ENCODE assay signal across 1 cellular context in genomic region chr2:219177594-219178376, GRCh38.
TF ChIP-seq lines count a peak whose summit lies in the region.

Gene RETREG2, plus strand, starts transcription at chr2:219178275. Its CDS starts 78 bp downstream, at chr2:219178353.

TF ChIP-seq in K562, 482 proteins besides CTCF, POLR2A, EP300 and RAD21 (continued from another document and continues in another):
- TF ChIP-seq ZNF318 (IDR thresholded peaks at IDR 0.05; ENCODE audit: borderline replicate concordance in 1 of 2, low read depth in 1 of 2) (no peak), SRSF3 (IDR thresholded peaks at IDR 0.05; ENCODE audit: insufficient read depth, low read length) (no peak), NEUROD1 (IDR thresholded peaks at IDR 0.05; ENCODE audit: borderline replicate concordance, low read depth, low read length, partially characterized antibody) (no peak), ZFP91 (CRISPR knock-in tag; IDR thresholded peaks at IDR 0.05) (no peak), FIP1L1 (IDR thresholded peaks at IDR 0.05; ENCODE audit: low read depth, low read length, poor library complexity, severe bottlenecking) (no peak), IFI16 (CRISPR knock-in tag; IDR thresholded peaks at IDR 0.05) (no peak), BCOR (IDR thresholded peaks at IDR 0.05) (no peak), NCOA6 (IDR thresholded peaks at IDR 0.05) (no peak), ETV1 (tag; conservative IDR thresholded peaks at IDR 0.05; ENCODE audit: low read depth) (no peak), ZNF655 (CRISPR knock-in tag; IDR thresholded peaks at IDR 0.05) (no peak), ZKSCAN3 (CRISPR knock-in tag; IDR thresholded peaks at IDR 0.05) (no peak), MCM5 (IDR thresholded peaks at IDR 0.05; ENCODE audit: low read depth) (no peak), ZNF695 (CRISPR knock-in tag; IDR thresholded peaks at IDR 0.05) (no peak), MED1 (CRISPR knock-in tag; IDR thresholded peaks at IDR 0.05; ENCODE audit: borderline replicate concordance) (no peak), NRF1 (conservative IDR thresholded peaks at IDR 0.05 in 1 of 2, IDR thresholded peaks at IDR 0.05 in 1 of 2) (peak; percentile 96), RNF2 (IDR thresholded peaks at IDR 0.05) (0 out of 2 replicates have a peak, but pooled peaks have one; percentile 26), ATF6 (CRISPR knock-in tag; IDR thresholded peaks at IDR 0.05) (no peak; the same call in 1 of the 2 replicates), ZBTB26 (CRISPR knock-in tag; IDR thresholded peaks at IDR 0.05) (0 out of 2 replicates have a peak, but pooled peaks have one; percentile 69), SP1 (CRISPR knock-in tag; IDR thresholded peaks at IDR 0.05) (no peak), POLR2G (IDR thresholded peaks at IDR 0.05; ENCODE audit: low read depth, low read length) (peak; percentile 87), ELF2 (CRISPR knock-in tag; IDR thresholded peaks at IDR 0.05) (no peak; the same call in 1 of the 2 replicates), ZKSCAN1 (IDR thresholded peaks at IDR 0.05; ENCODE audit: low read depth, low read length) (no peak), CEBPG (CRISPR knock-in tag; IDR thresholded peaks at IDR 0.05) (no peak), CEBPG (tag; conservative IDR thresholded peaks at IDR 0.05 in 1 of 2, IDR thresholded peaks at IDR 0.05 in 1 of 2) (no peak), E2F3 (CRISPR knock-in tag; IDR thresholded peaks at IDR 0.05) (no peak), CHAMP1 (IDR thresholded peaks at IDR 0.05) (no peak), ZNF699 (CRISPR knock-in tag; IDR thresholded peaks at IDR 0.05; ENCODE audit: insufficient replicate concordance) (no peak)
- TF ChIP-seq, protein P1, sequence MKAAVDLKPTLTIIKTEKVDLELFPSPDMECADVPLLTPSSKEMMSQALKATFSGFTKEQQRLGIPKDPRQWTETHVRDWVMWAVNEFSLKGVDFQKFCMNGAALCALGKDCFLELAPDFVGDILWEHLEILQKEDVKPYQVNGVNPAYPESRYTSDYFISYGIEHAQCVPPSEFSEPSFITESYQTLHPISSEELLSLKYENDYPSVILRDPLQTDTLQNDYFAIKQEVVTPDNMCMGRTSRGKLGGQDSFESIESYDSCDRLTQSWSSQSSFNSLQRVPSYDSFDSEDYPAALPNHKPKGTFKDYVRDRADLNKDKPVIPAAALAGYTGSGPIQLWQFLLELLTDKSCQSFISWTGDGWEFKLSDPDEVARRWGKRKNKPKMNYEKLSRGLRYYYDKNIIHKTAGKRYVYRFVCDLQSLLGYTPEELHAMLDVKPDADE (conservative IDR thresholded peaks at IDR 0.05; ENCODE audit: control insufficient read depth, low read depth, low read length) = peak; percentile 53; the same call in 1 of the 2 replicates
- TF ChIP-seq, protein P2, sequence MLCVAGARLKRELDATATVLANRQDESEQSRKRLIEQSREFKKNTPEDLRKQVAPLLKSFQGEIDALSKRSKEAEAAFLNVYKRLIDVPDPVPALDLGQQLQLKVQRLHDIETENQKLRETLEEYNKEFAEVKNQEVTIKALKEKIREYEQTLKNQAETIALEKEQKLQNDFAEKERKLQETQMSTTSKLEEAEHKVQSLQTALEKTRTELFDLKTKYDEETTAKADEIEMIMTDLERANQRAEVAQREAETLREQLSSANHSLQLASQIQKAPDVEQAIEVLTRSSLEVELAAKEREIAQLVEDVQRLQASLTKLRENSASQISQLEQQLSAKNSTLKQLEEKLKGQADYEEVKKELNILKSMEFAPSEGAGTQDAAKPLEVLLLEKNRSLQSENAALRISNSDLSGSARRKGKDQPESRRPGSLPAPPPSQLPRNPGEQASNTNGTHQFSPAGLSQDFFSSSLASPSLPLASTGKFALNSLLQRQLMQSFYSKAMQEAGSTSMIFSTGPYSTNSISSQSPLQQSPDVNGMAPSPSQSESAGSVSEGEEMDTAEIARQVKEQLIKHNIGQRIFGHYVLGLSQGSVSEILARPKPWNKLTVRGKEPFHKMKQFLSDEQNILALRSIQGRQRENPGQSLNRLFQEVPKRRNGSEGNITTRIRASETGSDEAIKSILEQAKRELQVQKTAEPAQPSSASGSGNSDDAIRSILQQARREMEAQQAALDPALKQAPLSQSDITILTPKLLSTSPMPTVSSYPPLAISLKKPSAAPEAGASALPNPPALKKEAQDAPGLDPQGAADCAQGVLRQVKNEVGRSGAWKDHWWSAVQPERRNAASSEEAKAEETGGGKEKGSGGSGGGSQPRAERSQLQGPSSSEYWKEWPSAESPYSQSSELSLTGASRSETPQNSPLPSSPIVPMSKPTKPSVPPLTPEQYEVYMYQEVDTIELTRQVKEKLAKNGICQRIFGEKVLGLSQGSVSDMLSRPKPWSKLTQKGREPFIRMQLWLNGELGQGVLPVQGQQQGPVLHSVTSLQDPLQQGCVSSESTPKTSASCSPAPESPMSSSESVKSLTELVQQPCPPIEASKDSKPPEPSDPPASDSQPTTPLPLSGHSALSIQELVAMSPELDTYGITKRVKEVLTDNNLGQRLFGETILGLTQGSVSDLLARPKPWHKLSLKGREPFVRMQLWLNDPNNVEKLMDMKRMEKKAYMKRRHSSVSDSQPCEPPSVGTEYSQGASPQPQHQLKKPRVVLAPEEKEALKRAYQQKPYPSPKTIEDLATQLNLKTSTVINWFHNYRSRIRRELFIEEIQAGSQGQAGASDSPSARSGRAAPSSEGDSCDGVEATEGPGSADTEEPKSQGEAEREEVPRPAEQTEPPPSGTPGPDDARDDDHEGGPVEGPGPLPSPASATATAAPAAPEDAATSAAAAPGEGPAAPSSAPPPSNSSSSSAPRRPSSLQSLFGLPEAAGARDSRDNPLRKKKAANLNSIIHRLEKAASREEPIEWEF (CRISPR knock-in tag; IDR thresholded peaks at IDR 0.05) = no peak
- TF ChIP-seq, protein P3, sequence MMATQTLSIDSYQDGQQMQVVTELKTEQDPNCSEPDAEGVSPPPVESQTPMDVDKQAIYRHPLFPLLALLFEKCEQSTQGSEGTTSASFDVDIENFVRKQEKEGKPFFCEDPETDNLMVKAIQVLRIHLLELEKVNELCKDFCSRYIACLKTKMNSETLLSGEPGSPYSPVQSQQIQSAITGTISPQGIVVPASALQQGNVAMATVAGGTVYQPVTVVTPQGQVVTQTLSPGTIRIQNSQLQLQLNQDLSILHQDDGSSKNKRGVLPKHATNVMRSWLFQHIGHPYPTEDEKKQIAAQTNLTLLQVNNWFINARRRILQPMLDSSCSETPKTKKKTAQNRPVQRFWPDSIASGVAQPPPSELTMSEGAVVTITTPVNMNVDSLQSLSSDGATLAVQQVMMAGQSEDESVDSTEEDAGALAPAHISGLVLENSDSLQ (IDR thresholded peaks at IDR 0.05) = no peak
